Comparison of ENCODE assay signal across 1 cellular context in the genomic region with DNA sequence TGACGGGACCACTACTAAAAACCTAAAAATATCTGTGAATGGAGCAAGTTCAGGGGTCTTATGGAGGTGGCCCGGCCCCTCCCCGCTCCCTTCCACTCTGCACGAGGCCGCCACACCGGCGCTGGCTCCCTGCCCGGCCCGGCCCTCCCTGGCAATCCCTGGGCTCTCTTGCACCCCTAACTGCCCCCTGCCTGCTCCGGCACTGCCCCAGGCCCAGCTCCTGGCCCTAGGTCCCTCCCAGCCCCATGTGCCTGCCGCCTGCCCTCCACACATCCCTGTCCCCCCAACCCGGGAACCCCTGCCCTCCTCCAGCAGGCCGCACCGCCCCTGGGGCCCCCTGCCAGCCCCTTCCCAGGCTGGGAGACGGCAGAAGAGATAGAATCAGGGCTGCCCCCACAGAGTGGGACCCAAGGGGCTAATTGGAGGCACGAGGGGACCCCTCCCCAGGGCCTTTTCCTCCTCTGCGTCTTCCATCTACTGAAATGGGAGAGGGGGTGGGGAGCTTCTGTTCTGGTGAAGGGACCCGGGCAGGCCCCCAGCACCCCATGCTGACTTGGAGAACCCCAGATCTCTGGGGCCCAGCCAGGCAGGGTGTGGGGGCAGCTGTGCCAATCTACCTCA.
TF ChIP-seq lines count a peak whose summit lies in the region.

No MANE protein-coding gene starts in this region.

TF ChIP-seq in IMR-90, 13 proteins besides CTCF, POLR2A, EP300 and RAD21:
- TF ChIP-seq MAZ (IDR thresholded peaks at IDR 0.05; ENCODE audit: borderline replicate concordance, low read depth, low read length): no peak
- TF ChIP-seq CEBPB (IDR thresholded peaks at IDR 0.05; ENCODE audit: low read depth, low read length): no peak
- TF ChIP-seq MXI1 (IDR thresholded peaks at IDR 0.05; ENCODE audit: borderline replicate concordance, low read depth, low read length): no peak
- TF ChIP-seq RFX5 (IDR thresholded peaks at IDR 0.05; ENCODE audit: low read depth, low read length): no peak
- no peak for TF ChIP-seq SMC3 (IDR thresholded peaks at IDR 0.05; ENCODE audit: low read depth, low read length)
- no peak for TF ChIP-seq RCOR1 (IDR thresholded peaks at IDR 0.05; ENCODE audit: insufficient replicate concordance, low read length)
- TF ChIP-seq FOS (IDR thresholded peaks at IDR 0.05; ENCODE audit: low read depth, low read length): no peak
